In the genomic region with DNA sequence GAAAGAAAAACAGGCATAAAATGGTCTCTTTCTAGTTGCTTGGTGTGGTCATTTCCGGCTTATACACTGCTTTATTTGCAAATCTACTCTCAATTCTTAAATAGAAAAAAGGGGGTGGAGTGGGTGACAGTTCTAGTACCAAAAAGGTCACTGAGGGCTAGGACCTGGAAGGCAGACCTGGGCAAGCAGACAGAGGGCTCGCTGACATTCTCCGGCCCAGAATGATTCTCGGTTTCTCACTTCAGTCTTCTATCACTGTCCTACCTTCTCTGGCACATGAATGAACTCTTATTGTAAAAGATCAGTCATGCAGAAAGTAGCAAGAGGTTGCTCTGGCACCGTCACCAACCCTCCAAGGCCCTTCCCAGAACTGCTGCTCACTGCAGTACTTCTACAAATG, we compare ENCODE assay signal across 15 cellular contexts. TPM values are rescaled to one million over a fixed set of nuclear protein-coding genes. Genes with fewer than 3 reads are reported as not detected.
DNase-seq lines count a peak whose midpoint lies in the region; ATAC-seq, FAIRE-seq and TF ChIP-seq lines count a peak whose summit lies in the region.
"Had no signal": no experiment of that assay in that cellular context is flagged by ENCODE, and none has a peak within 500 bp of the region (broad histone marks: within the 10 kb centered on the region; RNA-seq: fewer than 3 reads in every experiment).

No MANE protein-coding gene starts in this region.

- WGBS in IMR-90 (ENCODE audit: extremely low coverage in 2 of 2, insufficient read length in 1 of 2), 2 experiments: no CpG with 5 or more reads among the region's 5 CpGs
- 96% methylated on average over 5 of the region's 5 CpGs for WGBS in hepatocyte (ENCODE audit: low lambda C conversion rate, missing lambda C conversion rate)

- no peak for TF ChIP-seq POLR2A in IMR-90 (IDR thresholded peaks at IDR 0.05; ENCODE audit: low read depth, low read length)

- H3K27me3 ChIP-seq in IMR-90 (ENCODE audit: control insufficient read depth, insufficient read depth, low read length): no peaks in the 10 kb centered on the region
- no peaks in the 10 kb centered on the region for H3K27me3 ChIP-seq in hepatocyte
- H3K27me3 ChIP-seq in colonic mucosa: no peaks in the 10 kb centered on the region
- H3K27me3 ChIP-seq: SJSA1 had no signal

- H3K9me1 ChIP-seq in IMR-90 (ENCODE audit: insufficient read depth, low read length): peaks cover 25% of the 10 kb centered on the region

- CTCF ChIA-PET in IMR-90 (lab: Yijun Ruan, JAX): no interaction called here

- no TSS peak for BruUV-seq in IMR-90 (replicated peaks; lab: Mats Ljungman, UMichigan)

- H3K27ac ChIP-seq in IMR-90 (ENCODE audit: insufficient read depth, low read length) (no peak overlapping the region), hepatocyte (no peak overlapping the region), colonic mucosa (no peak overlapping the region)
- H3K27ac ChIP-seq: SJSA1 had no signal

- peaks cover 33% of the 10 kb centered on the region for H3K79me2 ChIP-seq in hepatocyte

- H4K5ac ChIP-seq in IMR-90 (ENCODE audit: low read depth, low read length): no peak overlapping the region

- no peak overlapping the region for H2BK120ac ChIP-seq in IMR-90 (ENCODE audit: low read depth, low read length)

- H2AFZ ChIP-seq in IMR-90 (replicated peaks; ENCODE audit: low read length, poor library complexity): no peak overlapping the region
- H2AFZ ChIP-seq in hepatocyte: no peak overlapping the region

- no peaks in the 10 kb centered on the region for H3K9me2 ChIP-seq in hepatocyte (replicated peaks; ENCODE audit: insufficient read depth)

- H3K56ac ChIP-seq in IMR-90 (ENCODE audit: extremely low read depth, insufficient read depth, low read length): no peak overlapping the region; the same call in 1 of the 2 replicates

- H3K27me3 Mint-ChIP-seq in stimulated activated memory B cell treated with anti-CD40 and anti-IgM and Interleukin-4, amounts not matched to agents 10 μg/mL and 1 μg/mL and 100 μg/mL, for 72 hours: peaks cover 9% of the 10 kb centered on the region

- no peak overlapping the region for H2BK20ac ChIP-seq in IMR-90 (ENCODE audit: low read depth, low read length)

- TF ChIP-seq RAD21 in IMR-90 (IDR thresholded peaks at IDR 0.05; ENCODE audit: low read length): no peak

- H4K20me1 ChIP-seq in IMR-90 (ENCODE audit: insufficient read depth, low read length): peaks cover 16% of the 10 kb centered on the region; the same call in 1 of the 2 replicates
- no peaks in the 10 kb centered on the region for H4K20me1 ChIP-seq in hepatocyte (ENCODE audit: insufficient read depth, poor library complexity, severe bottlenecking)

- no peak overlapping the region for H2BK15ac ChIP-seq in IMR-90 (ENCODE audit: low read depth, low read length)

- dilution Hi-C loops in IMR-90 (cut with HindIII; ENCODE audit: low sequenced_read_pairs, unreplicated experiment): no loop called here

- H3K14ac ChIP-seq in IMR-90 (replicated peaks; ENCODE audit: low read depth, low read length): no peak overlapping the region

- H3K4me1 ChIP-seq in IMR-90 (ENCODE audit: control insufficient read depth, insufficient read depth, low read length) (peaks cover 13% of the 10 kb centered on the region), hepatocyte (ENCODE audit: insufficient read depth) (peaks cover 10% of the 10 kb centered on the region), colonic mucosa (no peaks in the 10 kb centered on the region)

- no peak overlapping the region for H3K4me2 ChIP-seq in IMR-90 (ENCODE audit: low read depth, low read length)
- H3K4me2 ChIP-seq in hepatocyte: no peak overlapping the region

- peak overlapping the region; percentile 11 for H3K4me3 Mint-ChIP-seq in stimulated activated memory B cell treated with anti-CD40 and anti-IgM and Interleukin-4, amounts not matched to agents 10 μg/mL and 1 μg/mL and 100 μg/mL, for 72 hours

- H2BK5ac ChIP-seq in IMR-90 (ENCODE audit: low read depth, low read length, poor library complexity, severe bottlenecking): no peak overlapping the region

- peak overlapping the region; percentile 44 for H2AK5ac ChIP-seq in IMR-90 (ENCODE audit: low read depth, low read length)

- H3K4me3 ChIP-seq in IMR-90 (ENCODE audit: insufficient read depth, low read depth, low read length) (no peak overlapping the region), hepatocyte (no peak overlapping the region), colonic mucosa (no peak overlapping the region)
- H3K4me3 ChIP-seq: mucosa of descending colon, SJSA1 had no signal

- POLR2A ChIA-PET in IMR-90 (lab: Charles Lee; ENCODE audit: unreplicated experiment): no interaction called here

- no peak for ATAC-seq in IMR-90 (ENCODE audit: low read depth)
- peak; percentile 64 for ATAC-seq in stimulated activated memory B cell treated with anti-CD40 and anti-IgM and Interleukin-4, amounts not matched to agents 10 μg/mL and 1 μg/mL and 100 μg/mL, for 72 hours
- ATAC-seq: mucosa of descending colon had no signal

- in situ Hi-C loops in IMR-90 (cut with MboI; ENCODE audit: low sequenced_read_pairs): no loop called here

- TF ChIP-seq CTCF in IMR-90 (conservative IDR thresholded peaks at IDR 0.05; ENCODE audit: low read depth, low read length) (no peak), hepatocyte (IDR thresholded peaks at IDR 0.05; ENCODE audit: poor library complexity) (no peak), colonic mucosa (IDR thresholded peaks at IDR 0.05) (no peak)

- H3K4me1 Mint-ChIP-seq in stimulated activated memory B cell treated with anti-CD40 and anti-IgM and Interleukin-4, amounts not matched to agents 10 μg/mL and 1 μg/mL and 100 μg/mL, for 72 hours: peaks cover 11% of the 10 kb centered on the region

- no peak overlapping the region for H3K18ac ChIP-seq in IMR-90 (ENCODE audit: low read depth, low read length)

- DNase-seq in NCI-H748 (lab: John Stamatoyannopoulos, UW; ENCODE audit: unreplicated experiment): peak; percentile 37
- no peak for DNase-seq in NCI-H748 treated with DMSO at 0.1 percent for 48 hours (lab: John Stamatoyannopoulos, UW)
- DNase-seq in IMR-90: no peak
- DNase-seq in RCC 7860 (ENCODE audit: low spot score): peak; percentile 53
- no peak for DNase-seq in stimulated activated CD4-positive, alpha-beta T cell treated with anti-CD3 and anti-CD28 coated beads, Interleukin-12 subunit alpha, Interleukin-12 subunit beta, amount 100 ng/mL, for 4 hours
- no peak for DNase-seq in hepatocyte (ENCODE audit: low spot score)
- no peak for DNase-seq in colonic mucosa
- DNase-seq: activated CD4-positive, alpha-beta T cell treated with anti-CD3 and anti-CD28 coated beads, Interleukin-2, amount 50 U/mL, for 1 hour; effector CD4-positive, alpha-beta T cell; Karpas-422; mucosa of descending colon; stimulated activated CD8-positive, alpha-beta memory T cell treated with anti-CD3 and anti-CD28 coated beads, Interleukin-4, amount 100 ng/mL, for 48 hours had no signal

- peak; percentile 75 for FAIRE-seq in RCC 7860 (lab: Jason Lieb, UNC)
- FAIRE-seq: A204.1 had no signal

- H3K36me3 Mint-ChIP-seq in stimulated activated memory B cell treated with anti-CD40 and anti-IgM and Interleukin-4, amounts not matched to agents 10 μg/mL and 1 μg/mL and 100 μg/mL, for 72 hours: no peaks in the 10 kb centered on the region

- H4K8ac ChIP-seq in IMR-90 (ENCODE audit: low read depth in 2 of 2, low read length in 2 of 2): no peak overlapping the region

- peak overlapping the region; percentile 38 for H3K27ac Mint-ChIP-seq in stimulated activated memory B cell treated with anti-CD40 and anti-IgM and Interleukin-4, amounts not matched to agents 10 μg/mL and 1 μg/mL and 100 μg/mL, for 72 hours

- no peak overlapping the region for H3K9ac ChIP-seq in IMR-90 (ENCODE audit: low read depth, low read length)
- no peak overlapping the region for H3K9ac ChIP-seq in colonic mucosa (ENCODE audit: low read depth in 2 of 2, low read length in 2 of 2)

- H3K4ac ChIP-seq in IMR-90 (ENCODE audit: low read depth, low read length): peak overlapping the region; percentile 19; the same call in 1 of the 2 replicates

- H4K91ac ChIP-seq in IMR-90 (ENCODE audit: insufficient read depth, low read depth, low read length): no peak overlapping the region

- H3K9me3 ChIP-seq in IMR-90 (ENCODE audit: control insufficient read depth, insufficient read depth, low read length): no peaks in the 10 kb centered on the region
- no peaks in the 10 kb centered on the region for H3K9me3 ChIP-seq in hepatocyte (ENCODE audit: low read depth)
- H3K9me3 ChIP-seq in colonic mucosa: no peaks in the 10 kb centered on the region
- H3K9me3 ChIP-seq: mucosa of descending colon, SJSA1 had no signal

- peaks cover 20 to 70% of the 10 kb centered on the region in 2 experiments for H3K79me1 ChIP-seq in IMR-90 (ENCODE audit: low read depth in 1 of 2, low read length in 2 of 2)

- intact Hi-C loops in IMR-90 (cut with micrococcal nuclease) (no loop called here), colonic mucosa (cut with DNase I) (no loop called here)

- no peaks in the 10 kb centered on the region for H3K9me3 Mint-ChIP-seq in stimulated activated memory B cell treated with anti-CD40 and anti-IgM and Interleukin-4, amounts not matched to agents 10 μg/mL and 1 μg/mL and 100 μg/mL, for 72 hours

- H3K23ac ChIP-seq in IMR-90 (ENCODE audit: low read depth, low read length): no peak overlapping the region

- no peaks in the 10 kb centered on the region; the same call in 1 of the 2 replicates for H3K36me3 ChIP-seq in IMR-90 (ENCODE audit: control insufficient read depth, insufficient read depth, low read length)
- no peaks in the 10 kb centered on the region for H3K36me3 ChIP-seq in hepatocyte (replicated peaks; ENCODE audit: insufficient read depth, low read depth)
- no peaks in the 10 kb centered on the region for H3K36me3 ChIP-seq in colonic mucosa

- H2AK9ac ChIP-seq in IMR-90 (replicated peaks; ENCODE audit: low read depth, low read length, poor library complexity): peak overlapping the region; percentile 16

TF ChIP-seq in IMR-90, 13 proteins besides CTCF, POLR2A, EP300 and RAD21 (continues in another document):
- TF ChIP-seq SMC3 (IDR thresholded peaks at IDR 0.05; ENCODE audit: low read depth, low read length) (no peak), RFX5 (IDR thresholded peaks at IDR 0.05; ENCODE audit: low read depth, low read length) (no peak), MAFK (IDR thresholded peaks at IDR 0.05; ENCODE audit: low read depth, low read length) (no peak)
- TF ChIP-seq, protein P1, sequence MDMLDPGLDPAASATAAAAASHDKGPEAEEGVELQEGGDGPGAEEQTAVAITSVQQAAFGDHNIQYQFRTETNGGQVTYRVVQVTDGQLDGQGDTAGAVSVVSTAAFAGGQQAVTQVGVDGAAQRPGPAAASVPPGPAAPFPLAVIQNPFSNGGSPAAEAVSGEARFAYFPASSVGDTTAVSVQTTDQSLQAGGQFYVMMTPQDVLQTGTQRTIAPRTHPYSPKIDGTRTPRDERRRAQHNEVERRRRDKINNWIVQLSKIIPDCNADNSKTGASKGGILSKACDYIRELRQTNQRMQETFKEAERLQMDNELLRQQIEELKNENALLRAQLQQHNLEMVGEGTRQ (IDR thresholded peaks at IDR 0.05; ENCODE audit: low read depth, low read length): no peak

RNA-seq across cellular contexts. Expression of a gene that starts 54.0 kb away (rescaled TPM):
- total RNA-seq in IMR-90 (2012; rRNA removed): 30.5 and 47.8 TPM in 2 replicates
- 36.0 and 54.4 TPM in 2 replicates for polyA plus RNA-seq in IMR-90 (2012; rRNA removed)
- 95.4 and 113 TPM in 2 replicates for polyA plus RNA-seq in IMR-90 (2012; cell fraction: cytosol; rRNA removed)
- polyA plus RNA-seq in IMR-90 (2012; cell fraction: nucleus; rRNA removed; ENCODE audit: low replicate concordance): 33.6 and 35.6 TPM in 2 replicates
- 43.7 and 61.8 TPM in 2 replicates for total RNA-seq in hepatocyte
- polyA plus RNA-seq in hepatocyte: 77.2 and 92.6 TPM in 2 replicates
- 10 to 100 TPM; 37.5 to 54.3 TPM for total RNA-seq in colonic mucosa

Comparison
In these comparisons a context has a peak if more than half of its experiments do, and no peak if none do; other contexts are left out.
1. DNase-seq: peak in NCI-H748 (single experiment) and RCC 7860 (single experiment); none in NCI-H748 treated with DMSO at 0.1 percent for 48 hours (single experiment), IMR-90 (single experiment), stimulated activated CD4-positive, alpha-beta T cell treated with anti-CD3 and anti-CD28 coated beads, Interleukin-12 subunit alpha, Interleukin-12 subunit beta, amount 100 ng/mL, for 4 hours (single experiment), hepatocyte (single experiment) and colonic mucosa (single experiment).